Comparison of ENCODE assay signal across 15 cellular contexts in genomic region chrX:148930330-148930729, GRCh38.
DNase-seq lines count a peak whose midpoint lies in the region; TF ChIP-seq lines count a peak whose summit lies in the region.
"Had no signal": no experiment of that assay in that cellular context is flagged by ENCODE, and none has a peak within 500 bp of the region (broad histone marks: within the 10 kb centered on the region; RNA-seq: fewer than 3 reads in every experiment).

No MANE protein-coding gene starts in this region.

- H3K4me3 Mint-ChIP-seq in MCF 10A (ENCODE audit: unreplicated experiment) = no peak overlapping the region
- H3K4me3 Mint-ChIP-seq: B cell; CD4-positive, CD25-positive, alpha-beta regulatory T cell; CD8-positive, alpha-beta memory T cell had no signal

- in situ Hi-C loops in HAP-1 (cut with MboI; ENCODE audit: low sequenced_read_pairs) = no loop called here

- no peaks in the 10 kb centered on the region for H3K4me1 ChIP-seq in HAP-1
- H3K4me1 ChIP-seq: BLaER1 treated with 17β-estradiol and CSF1 and Interleukin-3, amounts not matched to agents 10 nM and 100 nM had no signal

- CTCF ChIA-PET in RWPE1 (lab: Yijun Ruan, JAX) (no interaction called here), MCF 10A (lab: Yijun Ruan, JAX) (no interaction called here)

- no peaks in the 10 kb centered on the region for H3K9me3 ChIP-seq in HAP-1
- H3K9me3 ChIP-seq: BLaER1 treated with 17β-estradiol and CSF1 and Interleukin-3, amounts not matched to agents 10 nM and 100 nM had no signal

- intact Hi-C loops in MCF 10A (cut with micrococcal nuclease) = no loop called here

- POLR2A ChIA-PET in RWPE1 (lab: Yijun Ruan, JAX; ENCODE audit: low non-redundant PET) = no interaction called here
- POLR2A ChIA-PET in MCF 10A (lab: Yijun Ruan, JAX) = no interaction called here

- H3K27me3 ChIP-seq in HAP-1 (ENCODE audit: low read depth) = no peaks in the 10 kb centered on the region
- H3K27me3 ChIP-seq: BLaER1 treated with 17β-estradiol and CSF1 and Interleukin-3, amounts not matched to agents 10 nM and 100 nM had no signal

- H3K27me3 Mint-ChIP-seq in MCF 10A (ENCODE audit: insufficient read depth, unreplicated experiment) = no peaks in the 10 kb centered on the region
- H3K27me3 Mint-ChIP-seq: B cell; CD4-positive, CD25-positive, alpha-beta regulatory T cell had no signal

- peaks cover 11% of the 10 kb centered on the region for H3K9me3 Mint-ChIP-seq in MCF 10A (ENCODE audit: unreplicated experiment)
- H3K9me3 Mint-ChIP-seq: CD4-positive, CD25-positive, alpha-beta regulatory T cell; CD8-positive, alpha-beta memory T cell had no signal

- H3K4me3 ChIP-seq in coronary artery = no peak overlapping the region
- H3K4me3 ChIP-seq in HAP-1 = no peak overlapping the region
- H3K4me3 ChIP-seq: BLaER1 treated with 17β-estradiol and CSF1 and Interleukin-3, amounts not matched to agents 10 nM and 100 nM; GM23248 had no signal

- TF ChIP-seq CTCF in RWPE1 (conservative IDR thresholded peaks at IDR 0.05; ENCODE audit: low read depth) (no peak), MCF 10A (IDR thresholded peaks at IDR 0.05; ENCODE audit: unreplicated experiment) (no peak), coronary artery (IDR thresholded peaks at IDR 0.05) (no peak)

- no TSS peak for BruUV-seq in MCF 10A (replicated peaks; lab: Mats Ljungman, UMichigan)

- peaks cover 6% of the 10 kb centered on the region for H3K36me3 Mint-ChIP-seq in MCF 10A (ENCODE audit: insufficient read depth, unreplicated experiment)
- H3K36me3 Mint-ChIP-seq: CD4-positive, CD25-positive, alpha-beta regulatory T cell; CD8-positive, alpha-beta memory T cell had no signal

- peaks cover 14% of the 10 kb centered on the region for H3K4me1 Mint-ChIP-seq in MCF 10A (ENCODE audit: insufficient read depth, unreplicated experiment)
- H3K4me1 Mint-ChIP-seq: B cell; CD4-positive, CD25-positive, alpha-beta regulatory T cell; CD8-positive, alpha-beta memory T cell had no signal

- H3K27ac ChIP-seq in RWPE1 (no peak overlapping the region), epithelial cell of prostate (peak overlapping the region; percentile 27), coronary artery (no peak overlapping the region)
- H3K27ac ChIP-seq: BLaER1 treated with 17β-estradiol and CSF1 and Interleukin-3, amounts not matched to agents 10 nM and 100 nM; GM23248 had no signal

- no peak overlapping the region for H3K27ac Mint-ChIP-seq in MCF 10A (ENCODE audit: low read depth, unreplicated experiment)
- H3K27ac Mint-ChIP-seq: B cell; CD4-positive, CD25-positive, alpha-beta regulatory T cell; CD8-positive, alpha-beta memory T cell had no signal

- DNase-seq in RWPE1 (ENCODE audit: low spot score) = peak; percentile 0
- DNase-seq in MCF 10A (ENCODE audit: unreplicated experiment) = peak; percentile 55
- DNase-seq in epithelial cell of prostate (ENCODE audit: low read depth, low spot score) = no peak
- no peak for DNase-seq in hepatic stellate cell (ENCODE audit: low spot score)
- DNase-seq in coronary artery (ENCODE audit: low spot score) = no peak
- no peak for DNase-seq in HAP-1 (ENCODE audit: low spot score in 2 of 2)
- DNase-seq: CD4-positive, CD25-positive, alpha-beta regulatory T cell; CD8-positive, alpha-beta memory T cell; COR-L47; DMS 273 treated with DMSO at 0.1 percent for 48 hours; DMS53; HCEC 1CT had no signal

- no peaks in the 10 kb centered on the region for H3K36me3 ChIP-seq in HAP-1 (replicated peaks)

Comparison
In these comparisons a context has a peak if more than half of its experiments do, and no peak if none do; other contexts are left out.
1. DNase-seq: peak in RWPE1 (single experiment) and MCF 10A (single experiment); none in epithelial cell of prostate (single experiment), hepatic stellate cell (single experiment), coronary artery (single experiment) and HAP-1 (0 of 2).